ENCODE assay signal across 1 cellular context in the genomic region with DNA sequence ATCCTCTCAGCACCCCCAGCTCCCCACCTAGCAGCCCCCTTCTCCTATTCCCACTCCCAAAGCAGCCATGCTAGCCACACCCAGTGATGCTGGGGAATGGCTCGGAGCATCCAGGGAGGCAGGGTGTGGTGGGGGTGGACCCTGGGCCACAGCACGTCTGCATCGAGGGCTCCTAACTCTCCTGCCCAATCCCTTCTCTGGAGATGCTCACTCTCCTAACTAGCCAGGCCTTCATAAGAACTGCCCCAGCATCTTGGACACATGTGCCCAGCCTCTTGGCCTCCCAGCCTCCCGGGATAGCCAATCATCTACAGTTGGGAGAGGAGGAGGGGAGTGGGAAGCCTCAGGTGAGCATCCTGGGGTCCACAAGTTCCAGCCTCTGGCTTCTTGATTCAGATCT.
TF ChIP-seq lines count a peak whose summit lies in the region.

No MANE protein-coding gene starts in this region.

TF ChIP-seq in H1, 55 proteins besides CTCF, POLR2A, EP300 and RAD21:
- no peak for TF ChIP-seq CEBPB (IDR thresholded peaks at IDR 0.05; ENCODE audit: low read depth, low read length)
- TF ChIP-seq SIN3A (conservative IDR thresholded peaks at IDR 0.05 in 1 of 2, IDR thresholded peaks at IDR 0.05 in 1 of 2; ENCODE audit: low read depth in 1 of 2, low read length in 2 of 2), result no peak
- no peak for TF ChIP-seq PHF8 (conservative IDR thresholded peaks at IDR 0.05; ENCODE audit: low read depth, low read length)
- TF ChIP-seq TEAD4 (IDR thresholded peaks at IDR 0.05; ENCODE audit: low read depth, low read length), result no peak
